In the genomic region with DNA sequence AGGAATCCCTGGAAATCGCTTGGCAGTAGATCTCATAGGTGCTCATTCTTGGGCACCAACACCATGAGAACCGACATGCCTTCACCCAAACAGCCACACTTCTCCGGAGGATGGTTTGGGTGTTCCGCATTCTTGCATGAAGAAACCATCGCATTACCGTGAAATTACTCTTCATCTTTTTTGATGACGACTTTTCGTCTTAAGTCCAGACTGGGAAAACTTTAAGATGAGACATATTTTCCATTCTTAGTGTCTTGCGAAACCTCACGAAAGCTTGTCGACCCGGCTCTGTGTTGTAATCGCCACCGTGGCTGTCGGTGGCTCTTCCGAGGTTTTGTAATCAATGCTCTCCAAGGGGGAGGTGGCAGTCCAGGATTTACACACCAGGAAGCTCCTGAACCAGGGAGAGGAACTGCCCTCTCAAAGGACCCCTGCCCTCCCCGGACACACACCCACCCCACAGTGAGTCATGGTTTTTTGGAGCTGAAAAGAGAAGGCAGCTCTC, we compare ENCODE assay signal across 1 cellular context.
TF ChIP-seq lines count a peak whose summit lies in the region.

No MANE protein-coding gene starts in this region.

TF ChIP-seq in HepG2, 621 proteins besides CTCF, POLR2A, EP300 and RAD21 (continued from another document and continues in another):
- TF ChIP-seq, protein P1, sequence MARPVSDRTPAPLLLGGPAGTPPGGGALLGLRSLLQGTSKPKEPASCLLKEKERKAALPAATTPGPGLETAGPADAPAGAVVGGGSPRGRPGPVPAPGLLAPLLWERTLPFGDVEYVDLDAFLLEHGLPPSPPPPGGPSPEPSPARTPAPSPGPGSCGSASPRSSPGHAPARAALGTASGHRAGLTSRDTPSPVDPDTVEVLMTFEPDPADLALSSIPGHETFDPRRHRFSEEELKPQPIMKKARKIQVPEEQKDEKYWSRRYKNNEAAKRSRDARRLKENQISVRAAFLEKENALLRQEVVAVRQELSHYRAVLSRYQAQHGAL (CRISPR knock-in tag; IDR thresholded peaks at IDR 0.05; ENCODE audit: not compliant biosample characterization) = no peak
- TF ChIP-seq ZNF18 (CRISPR knock-in tag; IDR thresholded peaks at IDR 0.05; ENCODE audit: insufficient replicate concordance) = peak; percentile 70
- TF ChIP-seq KDM3A (CRISPR knock-in tag; IDR thresholded peaks at IDR 0.05; ENCODE audit: low read depth) = 0 out of 2 replicates have a peak, but pooled peaks have one; percentile 18
- TF ChIP-seq MED8 (CRISPR knock-in tag; IDR thresholded peaks at IDR 0.05; ENCODE audit: insufficient replicate concordance) = peak; percentile 58
- TF ChIP-seq KDM2A (CRISPR knock-in tag; IDR thresholded peaks at IDR 0.05; ENCODE audit: borderline replicate concordance, low read depth) = peak; percentile 52; the same call in 1 of the 2 replicates
- peak; percentile 26; the same call in 1 of the 2 replicates for TF ChIP-seq ZNF574 (CRISPR knock-in tag; IDR thresholded peaks at IDR 0.05)
- TF ChIP-seq HDAC1 (CRISPR knock-in tag; IDR thresholded peaks at IDR 0.05) = peak; percentile 60; the same call in 1 of the 2 replicates
- no peak for TF ChIP-seq ZNF274 (CRISPR knock-in tag; IDR thresholded peaks at IDR 0.05)
- no peak for TF ChIP-seq ZFP37 (CRISPR knock-in tag; IDR thresholded peaks at IDR 0.05; ENCODE audit: borderline replicate concordance)
- no peak for TF ChIP-seq U2AF2 (IDR thresholded peaks at IDR 0.05; ENCODE audit: low read depth, low read length)
- peak; percentile 53 for TF ChIP-seq HNF4A (CRISPR knock-in tag; IDR thresholded peaks at IDR 0.05)
- peak; percentile 37; the same call in 1 of the 2 replicates for TF ChIP-seq GATAD1 (CRISPR knock-in tag; IDR thresholded peaks at IDR 0.05)
- TF ChIP-seq TFAP4 (IDR thresholded peaks at IDR 0.05; ENCODE audit: borderline replicate concordance, low read depth) = no peak
- no peak for TF ChIP-seq ZNF382 (CRISPR knock-in tag; IDR thresholded peaks at IDR 0.05; ENCODE audit: borderline replicate concordance)
- TF ChIP-seq, protein P2, sequence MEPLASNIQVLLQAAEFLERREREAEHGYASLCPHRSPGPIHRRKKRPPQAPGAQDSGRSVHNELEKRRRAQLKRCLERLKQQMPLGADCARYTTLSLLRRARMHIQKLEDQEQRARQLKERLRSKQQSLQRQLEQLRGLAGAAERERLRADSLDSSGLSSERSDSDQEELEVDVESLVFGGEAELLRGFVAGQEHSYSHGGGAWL (CRISPR knock-in tag; IDR thresholded peaks at IDR 0.05) = no peak
- TF ChIP-seq GATAD2A (CRISPR knock-in tag; IDR thresholded peaks at IDR 0.05) = peak; percentile 91
- peak; percentile 76 for TF ChIP-seq NCOA2 (CRISPR knock-in tag; IDR thresholded peaks at IDR 0.05)
- TF ChIP-seq NFAT5 (CRISPR knock-in tag; IDR thresholded peaks at IDR 0.05) = no peak
- TF ChIP-seq ZNF569 (CRISPR knock-in tag; IDR thresholded peaks at IDR 0.05; ENCODE audit: borderline replicate concordance) = no peak
- TF ChIP-seq SRSF4 (IDR thresholded peaks at IDR 0.05; ENCODE audit: low read depth, low read length, poor library complexity, severe bottlenecking) = no peak
- peak; percentile 75 for TF ChIP-seq DMAP1 (CRISPR knock-in tag; IDR thresholded peaks at IDR 0.05)
- TF ChIP-seq MAFK (conservative IDR thresholded peaks at IDR 0.05 in 1 of 2, IDR thresholded peaks at IDR 0.05 in 1 of 2; ENCODE audit: low read length in 2 of 2) = no peak
- peak; percentile 56; the same call in 1 of the 2 replicates for TF ChIP-seq ZGPAT (CRISPR knock-in tag; IDR thresholded peaks at IDR 0.05)
- 0 out of 2 replicates have a peak, but pooled peaks have one; percentile 34 for TF ChIP-seq ZC3H13 (CRISPR knock-in tag; IDR thresholded peaks at IDR 0.05)
- no peak for TF ChIP-seq MAZ (IDR thresholded peaks at IDR 0.05; ENCODE audit: borderline replicate concordance, low read depth, low read length)
- TF ChIP-seq MAZ (CRISPR knock-in tag; IDR thresholded peaks at IDR 0.05; ENCODE audit: low read depth) = no peak
- 0 out of 2 replicates have a peak, but pooled peaks have one; percentile 22 for TF ChIP-seq MEF2D (CRISPR knock-in tag; IDR thresholded peaks at IDR 0.05)
- TF ChIP-seq HES4 (CRISPR knock-in tag; IDR thresholded peaks at IDR 0.05; ENCODE audit: borderline replicate concordance) = no peak
- peak; percentile 59; the same call in 1 of the 2 replicates for TF ChIP-seq NCOR1 (IDR thresholded peaks at IDR 0.05; ENCODE audit: borderline replicate concordance, low read length)
- peak; percentile 57 for TF ChIP-seq ASH2L (IDR thresholded peaks at IDR 0.05; ENCODE audit: insufficient read length, low read depth, low read length)
- TF ChIP-seq ZBTB20 (CRISPR knock-in tag; IDR thresholded peaks at IDR 0.05; ENCODE audit: borderline replicate concordance, low read depth) = no peak
- no peak for TF ChIP-seq ZNF468 (CRISPR knock-in tag; IDR thresholded peaks at IDR 0.05)
- no peak for TF ChIP-seq SUZ12 (IDR thresholded peaks at IDR 0.05; ENCODE audit: low read depth, low read length)
- TF ChIP-seq PTBP1 (IDR thresholded peaks at IDR 0.05; ENCODE audit: low read depth, low read length, poor library complexity, severe bottlenecking) = no peak
- TF ChIP-seq ZMYM4 (CRISPR knock-in tag; IDR thresholded peaks at IDR 0.05) = 0 out of 2 replicates have a peak, but pooled peaks have one; percentile 25
- peak; percentile 67 for TF ChIP-seq THAP11 (CRISPR knock-in tag; IDR thresholded peaks at IDR 0.05)
- TF ChIP-seq ZNF296 (CRISPR knock-in tag; conservative IDR thresholded peaks at IDR 0.05) = no peak
- TF ChIP-seq CHD2 (IDR thresholded peaks at IDR 0.05; ENCODE audit: low read depth, low read length) = no peak
- TF ChIP-seq REST (IDR thresholded peaks at IDR 0.05; ENCODE audit: borderline replicate concordance in 1 of 2, low read depth in 1 of 2, low read length in 2 of 2) = peak in 1 of 2 experiments; percentile 54; a peak in 1 of 4 replicates
